32 cellular contexts compared by ENCODE assay signal in genomic region chr20:58109918-58110635, GRCh38.
DNase-seq lines count a peak whose midpoint lies in the region; ATAC-seq, FAIRE-seq and TF ChIP-seq lines count a peak whose summit lies in the region.
"Had no signal": no experiment of that assay in that cellular context is flagged by ENCODE, and none has a peak within 500 bp of the region (broad histone marks: within the 10 kb centered on the region; RNA-seq: fewer than 3 reads in every experiment).

No MANE protein-coding gene starts in this region.

- H3K9me3 Mint-ChIP-seq in activated CD8-positive, alpha-beta T cell treated with anti-CD3 and anti-CD28 coated beads for 36 hours = peaks cover 6% of the 10 kb centered on the region

- H3K9me2 ChIP-seq in PC-3 (replicated peaks; ENCODE audit: low read length) = no peaks in the 10 kb centered on the region
- H3K9me2 ChIP-seq: SK-N-SH had no signal

- no peak overlapping the region for H3K4me3 Mint-ChIP-seq in activated CD8-positive, alpha-beta T cell treated with anti-CD3 and anti-CD28 coated beads for 36 hours
- H3K4me3 Mint-ChIP-seq: activated CD8-positive, alpha-beta T cell treated with anti-CD3 and anti-CD28 coated beads, Interleukin-2, amount 10 ng/mL, durations not matched to agents 7 days and 5 days; activated T-cell treated with anti-CD3 and anti-CD28 coated beads, Interleukin-2, amount 50 U/mL, for 24 hours; brain; nephron progenitor cell; stimulated activated effector memory CD8-positive, alpha-beta T cell treated with anti-CD3 and anti-CD28 coated beads, Interleukin-12 subunit alpha, Interleukin-12 subunit beta, amount 100 ng/mL, for 72 hours; T-helper 17 cell had no signal

- intact Hi-C loops in PC-3 (cut with micrococcal nuclease) (no loop called here), esophagus muscularis mucosa (cut with DNase I) (no loop called here)
- intact Hi-C loops in activated CD8-positive, alpha-beta T cell treated with anti-CD3 and anti-CD28 coated beads for 36 hours (cut with micrococcal nuclease) = no loop called here

- no peak for TF ChIP-seq CTCF in PC-3 (conservative IDR thresholded peaks at IDR 0.05; ENCODE audit: low read depth, low read length)
- no peak for TF ChIP-seq CTCF in esophagus muscularis mucosa (IDR thresholded peaks at IDR 0.05)
- TF ChIP-seq CTCF in thoracic aorta (IDR thresholded peaks at IDR 0.05) = no peak
- no peak for TF ChIP-seq CTCF in activated CD8-positive, alpha-beta T cell treated with anti-CD3 and anti-CD28 coated beads for 36 hours (IDR thresholded peaks at IDR 0.05)

- DNase-seq in activated CD8-positive, alpha-beta memory T cell treated with anti-CD3 and anti-CD28 coated beads for 24 hours = peak; percentile 33
- no peak for DNase-seq in activated CD8-positive, alpha-beta memory T cell treated with anti-CD3 and anti-CD28 coated beads, Interleukin-2, amount 50 U/mL, for 48 hours
- DNase-seq in PC-3 (no peak), esophagus muscularis mucosa (ENCODE audit: extremely low spot score) (peak; percentile 83), thoracic aorta (ENCODE audit: low spot score) (no peak), small intestine (no peak), NCI-H146 (lab: John Stamatoyannopoulos, UW) (no peak)
- no peak for DNase-seq in activated CD8-positive, alpha-beta T cell treated with anti-CD3 and anti-CD28 coated beads for 36 hours
- DNase-seq: 8988T; activated CD4-positive, CD25-positive, alpha-beta regulatory T cell treated with anti-CD3 and anti-CD28 coated beads, Interleukin-2, amount 50 U/mL, for 72 hours; activated CD8-positive, alpha-beta T cell treated with anti-CD3 and anti-CD28 coated beads, Interleukin-2, amount 10 ng/mL, durations not matched to agents 7 days and 5 days; activated gamma-delta T cell; activated T-cell treated with anti-CD3 and anti-CD28 coated beads, Interleukin-2, amount 50 U/mL, for 24 hours; heart left ventricle; Kasumi-1; lower lobe of right lung; mucosa of descending colon; NCI-H1105; NCI-H2029 treated with DMSO at 0.1 percent for 48 hours; NCI-H2227 treated with DMSO at 0.1 percent for 48 hours; NCI-H526 treated with DMSO at 0.1 percent for 48 hours; nephron progenitor cell; pancreas; right cardiac atrium; SK-N-SH; stimulated activated CD4-positive, alpha-beta T cell treated with anti-CD3 and anti-CD28 coated beads, Interleukin-4, amount 100 ng/mL, for 24 hours; T-helper 17 cell had no signal

- no peaks in the 10 kb centered on the region for H3K27me3 ChIP-seq in PC-3 (ENCODE audit: low read length)
- no peaks in the 10 kb centered on the region for H3K27me3 ChIP-seq in esophagus muscularis mucosa
- no peaks in the 10 kb centered on the region for H3K27me3 ChIP-seq in thoracic aorta (replicated peaks; ENCODE audit: insufficient read depth)
- peaks cover 0 to 3% of the 10 kb centered on the region in 2 donors for H3K27me3 ChIP-seq in small intestine (ENCODE audit: control insufficient read depth in 2 of 2, insufficient read depth in 2 of 2, low read length in 2 of 2)
- H3K27me3 ChIP-seq: pancreas, suprapubic skin had no signal

- H3K9me3 ChIP-seq in PC-3 (ENCODE audit: low read length) (no peaks in the 10 kb centered on the region), esophagus muscularis mucosa (peaks cover 0 to 6% (median 0%) of the 10 kb centered on the region in 4 donors), thoracic aorta (no peaks in the 10 kb centered on the region), small intestine (ENCODE audit: control insufficient read depth, low read depth) (no peaks in the 10 kb centered on the region)
- H3K9me3 ChIP-seq: lower lobe of right lung, mucosa of descending colon, pancreas, SK-N-SH, suprapubic skin had no signal

- H4K20me1 ChIP-seq in PC-3 (ENCODE audit: low read length) = no peaks in the 10 kb centered on the region

- H3K27me3 Mint-ChIP-seq in activated CD8-positive, alpha-beta T cell treated with anti-CD3 and anti-CD28 coated beads for 36 hours = peaks cover 43% of the 10 kb centered on the region

- H3K4me2 ChIP-seq in PC-3 (ENCODE audit: low read length) = peak overlapping the region; percentile 45
- H3K4me2 ChIP-seq: SK-N-SH had no signal

- H3K27ac Mint-ChIP-seq in activated CD8-positive, alpha-beta T cell treated with anti-CD3 and anti-CD28 coated beads for 36 hours = no peak overlapping the region
- H3K27ac Mint-ChIP-seq: activated CD8-positive, alpha-beta T cell treated with anti-CD3 and anti-CD28 coated beads, Interleukin-2, amount 10 ng/mL, durations not matched to agents 7 days and 5 days; activated T-cell treated with anti-CD3 and anti-CD28 coated beads, Interleukin-2, amount 50 U/mL, for 24 hours; nephron progenitor cell; stimulated activated effector memory CD8-positive, alpha-beta T cell treated with anti-CD3 and anti-CD28 coated beads, Interleukin-12 subunit alpha, Interleukin-12 subunit beta, amount 100 ng/mL, for 72 hours; T-helper 17 cell had no signal

- BruUV-seq in PC-3 (replicated peaks; lab: Mats Ljungman, UMichigan) = no TSS peak

- no peak overlapping the region for H3K9ac ChIP-seq in PC-3 (ENCODE audit: low read length)
- H3K9ac ChIP-seq: SK-N-SH had no signal

- H3K79me2 ChIP-seq in PC-3 (ENCODE audit: low read length) = no peaks in the 10 kb centered on the region

- no peak for ATAC-seq in PC-3
- ATAC-seq in thoracic aorta (ENCODE audit: insufficient number of reproducible peaks, low FRiP score, low read depth) = no peak
- no peak for ATAC-seq in activated CD8-positive, alpha-beta T cell treated with anti-CD3 and anti-CD28 coated beads for 36 hours
- ATAC-seq: activated CD8-positive, alpha-beta T cell treated with anti-CD3 and anti-CD28 coated beads, Interleukin-2, amount 10 ng/mL, durations not matched to agents 7 days and 5 days; HepG2; lower lobe of right lung; mucosa of descending colon; right cardiac atrium; stimulated activated effector memory CD8-positive, alpha-beta T cell treated with anti-CD3 and anti-CD28 coated beads, Interleukin-12 subunit alpha, Interleukin-12 subunit beta, amount 100 ng/mL, for 72 hours; T-helper 17 cell had no signal

- 92% methylated on average over 3 of the region's 3 CpGs for WGBS in esophagus muscularis mucosa
- WGBS in small intestine, 3 donors = 77 to 90% (median 81%) methylated on average over 3 of the region's 3 CpGs

- TF ChIP-seq EP300 in esophagus muscularis mucosa (IDR thresholded peaks at IDR 0.05) = no peak

- no peak overlapping the region for H3K27ac ChIP-seq in PC-3 (ENCODE audit: low read length)
- H3K27ac ChIP-seq in esophagus muscularis mucosa (replicated peaks in 1 of 4) = no peak overlapping the region
- peak overlapping the region; percentile 27 to 64 for H3K27ac ChIP-seq in thoracic aorta
- H3K27ac ChIP-seq in small intestine (ENCODE audit: low read depth in 1 of 2, low read length in 1 of 2) = no peak overlapping the region
- H3K27ac ChIP-seq: heart left ventricle, lower lobe of right lung, pancreas had no signal

- CTCF ChIA-PET in PC-3 (lab: Charles Lee) = no interaction called here
- CTCF ChIA-PET in activated CD8-positive, alpha-beta T cell treated with anti-CD3 and anti-CD28 coated beads for 36 hours (lab: Charles Lee) = no interaction called here

- H3K36me3 ChIP-seq in PC-3 (ENCODE audit: low read depth, low read length) (no peaks in the 10 kb centered on the region), esophagus muscularis mucosa (no peaks in the 10 kb centered on the region), thoracic aorta (no peaks in the 10 kb centered on the region), small intestine (ENCODE audit: control insufficient read depth in 2 of 2, insufficient read depth in 2 of 2, low read length in 2 of 2) (no peaks in the 10 kb centered on the region)
- H3K36me3 ChIP-seq: heart left ventricle, lower lobe of right lung, pancreas, suprapubic skin had no signal

- H3K4me1 Mint-ChIP-seq in activated CD8-positive, alpha-beta T cell treated with anti-CD3 and anti-CD28 coated beads for 36 hours (ENCODE audit: low read depth) = no peaks in the 10 kb centered on the region
- H3K4me1 Mint-ChIP-seq: stimulated activated effector memory CD8-positive, alpha-beta T cell treated with anti-CD3 and anti-CD28 coated beads, Interleukin-12 subunit alpha, Interleukin-12 subunit beta, amount 100 ng/mL, for 72 hours; T-helper 17 cell had no signal

- no peak for FAIRE-seq in small intestine (lab: Jason Lieb, UNC)
- FAIRE-seq: H54, HepG2, pancreas had no signal

- H2AFZ ChIP-seq in PC-3 (ENCODE audit: low read length) = no peak overlapping the region

- H3K4me3 ChIP-seq in PC-3 (ENCODE audit: low read length) (no peak overlapping the region), esophagus muscularis mucosa (no peak overlapping the region), thoracic aorta (no peak overlapping the region), small intestine (ENCODE audit: low read depth in 1 of 2, low read length in 2 of 2) (no peak overlapping the region)
- H3K4me3 ChIP-seq: heart left ventricle, lower lobe of right lung, mucosa of descending colon, pancreas, suprapubic skin had no signal

- no peak for TF ChIP-seq POLR2A in esophagus muscularis mucosa (IDR thresholded peaks at IDR 0.05; ENCODE audit: low read depth)

- no peaks in the 10 kb centered on the region for H3K36me3 Mint-ChIP-seq in activated CD8-positive, alpha-beta T cell treated with anti-CD3 and anti-CD28 coated beads for 36 hours (ENCODE audit: low read depth)
- H3K36me3 Mint-ChIP-seq: brain; stimulated activated effector memory CD8-positive, alpha-beta T cell treated with anti-CD3 and anti-CD28 coated beads, Interleukin-12 subunit alpha, Interleukin-12 subunit beta, amount 100 ng/mL, for 72 hours had no signal

- no peaks in the 10 kb centered on the region for H3F3A ChIP-seq in PC-3 (ENCODE audit: low read length, unreplicated experiment)

- POLR2A ChIA-PET in PC-3 (lab: Charles Lee; ENCODE audit: unreplicated experiment) = no interaction called here
- POLR2A ChIA-PET in activated CD8-positive, alpha-beta T cell treated with anti-CD3 and anti-CD28 coated beads for 36 hours (lab: Charles Lee) = no interaction called here

- H3K4me1 ChIP-seq in PC-3 (ENCODE audit: insufficient read depth, low read length) (peaks cover 44% of the 10 kb centered on the region), esophagus muscularis mucosa (peaks cover 0 to 12% (median 9%) of the 10 kb centered on the region in 4 donors), thoracic aorta (ENCODE audit: control insufficient read depth in 1 of 2, low read depth in 2 of 2) (peaks cover 6 to 31% of the 10 kb centered on the region in 2 donors), small intestine (ENCODE audit: control insufficient read depth in 2 of 2, insufficient read depth in 1 of 2, low read depth in 1 of 2, low read length in 1 of 2) (no peaks in the 10 kb centered on the region)
- H3K4me1 ChIP-seq: lower lobe of right lung, pancreas had no signal

Comparison
In these comparisons a context has a peak if more than half of its experiments do, and no peak if none do; other contexts are left out.
1. DNase-seq: peak in activated CD8-positive, alpha-beta memory T cell treated with anti-CD3 and anti-CD28 coated beads for 24 hours (single experiment) and esophagus muscularis mucosa (single experiment); none in activated CD8-positive, alpha-beta memory T cell treated with anti-CD3 and anti-CD28 coated beads, Interleukin-2, amount 50 U/mL, for 48 hours (single experiment), PC-3 (single experiment), thoracic aorta (single experiment), small intestine (single experiment), NCI-H146 (single experiment) and activated CD8-positive, alpha-beta T cell treated with anti-CD3 and anti-CD28 coated beads for 36 hours (single experiment).
2. H3K27ac ChIP-seq: peak in thoracic aorta (2 of 2); none in PC-3 (single experiment), esophagus muscularis mucosa (0 of 4) and small intestine (0 of 2).